1 cellular context compared by ENCODE assay signal in the genomic region with DNA sequence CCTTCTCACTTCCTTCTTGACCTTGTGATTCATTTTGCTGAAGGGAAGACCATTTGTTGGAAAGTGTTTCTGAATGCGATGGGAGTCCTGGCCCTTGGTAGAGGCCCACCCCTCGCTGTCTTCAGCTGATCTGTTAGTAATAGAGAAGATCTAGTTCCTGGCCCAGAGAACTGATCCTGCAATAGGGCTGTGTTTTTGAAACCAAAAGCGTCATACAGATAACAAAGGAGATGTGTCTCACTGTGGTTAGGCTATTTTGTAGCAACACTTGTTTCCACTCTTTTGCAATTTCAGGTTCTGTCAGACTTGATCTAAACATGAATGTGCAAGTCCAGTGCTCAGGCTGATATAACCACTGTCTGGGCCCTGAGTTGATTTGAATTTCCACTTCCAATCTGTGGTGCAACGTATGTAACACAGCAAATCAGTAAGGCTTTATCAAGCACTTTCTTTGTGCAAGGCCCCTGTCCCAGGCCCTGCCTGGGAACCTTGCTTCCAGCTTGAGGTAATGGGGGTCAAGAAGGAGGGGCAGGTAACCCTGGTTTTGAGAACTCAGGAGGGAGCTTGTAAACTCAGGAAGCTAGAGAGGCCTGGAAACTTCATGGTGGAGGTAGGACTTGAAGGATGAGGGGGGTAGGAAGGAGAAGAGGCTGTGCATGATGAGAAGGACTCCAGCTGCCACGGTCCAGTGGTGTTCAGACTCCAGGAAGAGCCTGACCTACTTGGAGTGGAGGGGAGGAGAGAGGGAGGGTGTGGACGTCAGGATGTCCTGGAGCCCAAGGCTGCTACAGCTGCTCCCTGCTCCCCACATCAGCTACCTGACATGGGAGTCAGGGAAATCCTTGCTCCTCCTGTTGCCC.
TF ChIP-seq lines count a peak whose summit lies in the region.

No MANE protein-coding gene starts in this region.

TF ChIP-seq in HEK293T, 16 proteins besides CTCF, POLR2A, EP300 and RAD21 (continued from another document):
- no peak for TF ChIP-seq CTBP1 (IDR thresholded peaks at IDR 0.05; ENCODE audit: borderline replicate concordance)
- TF ChIP-seq SUZ12 (IDR thresholded peaks at IDR 0.05): no peak
- no peak for TF ChIP-seq HDGF (IDR thresholded peaks at IDR 0.05; ENCODE audit: borderline replicate concordance)
